ENCODE assay signal across 17 cellular contexts in genomic region chr3:58337190-58337589, GRCh38. TPM values are rescaled to one million over a fixed set of nuclear protein-coding genes. Genes with fewer than 3 reads are reported as not detected.
A peak's percentile ranks its signal among the peaks of the same experiment; 100 is the strongest.
DNase-seq lines count a peak whose midpoint lies in the region; ATAC-seq and TF ChIP-seq lines count a peak whose summit lies in the region.
"Had no signal": no experiment of that assay in that cellular context is flagged by ENCODE, and none has a peak within 500 bp of the region (broad histone marks: within the 10 kb centered on the region; RNA-seq: fewer than 3 reads in every experiment).

No MANE protein-coding gene starts in this region.

- peak overlapping the region; percentile 98; the same call in 1 of the 2 replicates for H3K27ac ChIP-seq in ACC112 (ENCODE audit: low read depth, low read length)
- peak overlapping the region; percentile 99; the same call in 1 of the 2 replicates for H3K27ac ChIP-seq in GM23248
- peak overlapping the region; percentile 82 for H3K27ac ChIP-seq in OCI-LY7 (ENCODE audit: low read depth, low read length, poor library complexity, severe bottlenecking)

- no TSS peak for BruUV-seq in OCI-LY7 (replicated peaks; lab: Mats Ljungman, UMichigan)

- H3K36me3 Mint-ChIP-seq in naive B cell = peaks cover 0 to 20% of the 10 kb centered on the region in 2 donors
- peaks cover 23% of the 10 kb centered on the region for H3K36me3 Mint-ChIP-seq in activated naive CD4-positive, alpha-beta T cell treated with anti-CD3 and anti-CD28 coated beads, Interleukin-2, amount 10 ng/mL, durations not matched to agents 7 days and 5 days

- H3K36me3 ChIP-seq in ACC112 (ENCODE audit: insufficient read depth, low read length) = no peaks in the 10 kb centered on the region
- H3K36me3 ChIP-seq in GM23248 (ENCODE audit: low read depth) = no peaks in the 10 kb centered on the region
- peaks cover 62% of the 10 kb centered on the region for H3K36me3 ChIP-seq in OCI-LY7 (ENCODE audit: insufficient read depth, low read length)

- no peak for ATAC-seq in naive B cell (ENCODE audit: low read depth in 2 of 2)
- ATAC-seq: SK-N-SH treated with all-trans-retinoic acid at 6 μM for 48 hours had no signal

- no peaks in the 10 kb centered on the region for H3K9me3 ChIP-seq in GM23248 (ENCODE audit: low read depth)
- no peaks in the 10 kb centered on the region for H3K9me3 ChIP-seq in OCI-LY7 (ENCODE audit: low read length)
- H3K9me3 ChIP-seq: Caco-2 had no signal

- peaks cover 0 to 12% (median 2%) of the 10 kb centered on the region in 7 donors for H3K9me3 Mint-ChIP-seq in naive B cell
- no peaks in the 10 kb centered on the region for H3K9me3 Mint-ChIP-seq in activated naive CD4-positive, alpha-beta T cell treated with anti-CD3 and anti-CD28 coated beads, Interleukin-2, amount 10 ng/mL, durations not matched to agents 7 days and 5 days
- H3K9me3 Mint-ChIP-seq: CD4-positive, CD25-positive, alpha-beta regulatory T cell; HFFc6 had no signal

- H3K9me2 ChIP-seq in GM23248 (ENCODE audit: insufficient read depth) (no peaks in the 10 kb centered on the region), OCI-LY7 (ENCODE audit: insufficient read depth, low read length) (no peaks in the 10 kb centered on the region)

- TF ChIP-seq CTCF in OCI-LY7 (conservative IDR thresholded peaks at IDR 0.05; ENCODE audit: low read length) (no peak), GM10266 (IDR thresholded peaks at IDR 0.05; ENCODE audit: control insufficient read depth, insufficient read depth, low read depth, missing control alignments) (no peak)

- no peak overlapping the region for H3K9ac ChIP-seq in GM23248

- intact Hi-C loops in OCI-LY7 (cut with micrococcal nuclease; ENCODE audit: unreplicated experiment) = no loop called here

- H3K27me3 ChIP-seq in ACC112 (ENCODE audit: insufficient read depth, low read length) = no peaks in the 10 kb centered on the region
- H3K27me3 ChIP-seq in GM23248 (replicated peaks; ENCODE audit: insufficient read depth) = no peaks in the 10 kb centered on the region

- no peak overlapping the region for H3K4me2 ChIP-seq in GM23248 (ENCODE audit: unreplicated experiment)
- peak overlapping the region; percentile 43 for H3K4me2 ChIP-seq in OCI-LY7 (ENCODE audit: low read length)

- POLR2A ChIA-PET in OCI-LY7 (lab: Charles Lee) = interaction anchor here (0.6 to 19.4 kb wide), 6 partner anchors 11 to 106 kb away, joined by 3 to 711 read pairs (median 4); partner anchors contain the start of genes HTD2 and RPP14

- peak overlapping the region in 5 of 6 donors; percentile 24 to 96 (median 82) for H3K27ac Mint-ChIP-seq in naive B cell
- H3K27ac Mint-ChIP-seq in activated naive CD4-positive, alpha-beta T cell treated with anti-CD3 and anti-CD28 coated beads, Interleukin-2, amount 10 ng/mL, durations not matched to agents 7 days and 5 days = no peak overlapping the region
- H3K27ac Mint-ChIP-seq: CD4-positive, CD25-positive, alpha-beta regulatory T cell; HFFc6 had no signal

- DNase-seq in GM23248 (no peak), OCI-LY7 (ENCODE audit: low spot score) (no peak), naive B cell (no peak), GM10266 (ENCODE audit: extremely low spot score) (no peak), Ammon's horn (ENCODE audit: low spot score) (no peak)
- DNase-seq in activated naive CD4-positive, alpha-beta T cell treated with anti-CD3 and anti-CD28 coated beads, Interleukin-2, amount 10 ng/mL, durations not matched to agents 7 days and 5 days = no peak
- DNase-seq in activated naive CD4-positive, alpha-beta T cell (lab: John Stamatoyannopoulos, UW) = no peak
- DNase-seq: Caco-2; CD4-positive, CD25-positive, alpha-beta regulatory T cell; DMS153; HFFc6; NCI-H146; NCI-H2081 treated with DMSO at 0.1 percent for 48 hours; NCI-H510A treated with DMSO at 0.1 percent for 48 hours; SHP77 treated with DMSO at 0.1 percent for 48 hours had no signal

- peaks cover 52% of the 10 kb centered on the region for H3K79me2 ChIP-seq in ACC112 (ENCODE audit: control insufficient read depth, insufficient read depth, low read length, unreplicated experiment)
- peaks cover 72% of the 10 kb centered on the region for H3K79me2 ChIP-seq in GM23248 (ENCODE audit: insufficient read depth)
- peaks cover 93% of the 10 kb centered on the region for H3K79me2 ChIP-seq in OCI-LY7 (ENCODE audit: insufficient read depth, low read depth, low read length)

- in situ Hi-C loops in GM23248 (cut with MboI) = no loop called here

- no peak overlapping the region for H2AFZ ChIP-seq in ACC112 (ENCODE audit: low read length, unreplicated experiment)
- no peak overlapping the region for H2AFZ ChIP-seq in GM23248
- H2AFZ ChIP-seq in OCI-LY7 (ENCODE audit: low read length) = no peak overlapping the region

- WGBS in GM23248 (ENCODE audit: low coverage in 1 of 2, low lambda C conversion rate in 2 of 2, missing lambda C conversion rate in 2 of 2), 2 experiments = 94 to 95% methylated on average over 1 of the region's 1 CpG

- no peaks in the 10 kb centered on the region for H4K20me1 ChIP-seq in GM23248 (ENCODE audit: insufficient read depth)
- H4K20me1 ChIP-seq in OCI-LY7 (ENCODE audit: insufficient read depth, low read length) = no peaks in the 10 kb centered on the region

- peaks cover 36% of the 10 kb centered on the region for H3F3A ChIP-seq in GM23248 (ENCODE audit: insufficient read depth)

- no peaks in the 10 kb centered on the region for H3K27me3 Mint-ChIP-seq in naive B cell
- H3K27me3 Mint-ChIP-seq in activated naive CD4-positive, alpha-beta T cell treated with anti-CD3 and anti-CD28 coated beads, Interleukin-2, amount 10 ng/mL, durations not matched to agents 7 days and 5 days = no peaks in the 10 kb centered on the region

- CTCF ChIA-PET in OCI-LY7 (lab: Charles Lee; ENCODE audit: unreplicated experiment) = interaction anchor here (0.6 to 4.3 kb wide), 3 partner anchors 13 to 160 kb away, joined by 3 to 22 read pairs (median 6); no protein-coding TSS in a partner anchor
- CTCF ChIA-PET in activated naive CD4-positive, alpha-beta T cell treated with anti-CD3 and anti-CD28 coated beads, Interleukin-2, amount 10 ng/mL, durations not matched to agents 7 days and 5 days (lab: Charles Lee) = interaction anchor here (0.9 to 6.1 kb wide), 4 partner anchors 7 to 40 kb away, joined by 3 to 45 read pairs (median 10); no protein-coding TSS in a partner anchor

- peak overlapping the region in 6 of 8 donors; percentile 29 to 100 (median 82) for H3K4me3 Mint-ChIP-seq in naive B cell
- H3K4me3 Mint-ChIP-seq in activated naive CD4-positive, alpha-beta T cell treated with anti-CD3 and anti-CD28 coated beads, Interleukin-2, amount 10 ng/mL, durations not matched to agents 7 days and 5 days = no peak overlapping the region
- H3K4me3 Mint-ChIP-seq: CD4-positive, CD25-positive, alpha-beta regulatory T cell; HFFc6 had no signal

- H3K4me1 ChIP-seq in ACC112 (ENCODE audit: control insufficient read depth, insufficient read depth, low read length, unreplicated experiment) = peaks cover 35% of the 10 kb centered on the region
- H3K4me1 ChIP-seq in GM23248 (ENCODE audit: insufficient read depth) = peaks cover 29% of the 10 kb centered on the region
- peaks cover 70% of the 10 kb centered on the region for H3K4me1 ChIP-seq in OCI-LY7 (ENCODE audit: insufficient read depth, low read length, poor library complexity, severe bottlenecking)
- H3K4me1 ChIP-seq: Caco-2 had no signal

- peaks cover 39 to 81% (median 53%) of the 10 kb centered on the region in 3 donors for H3K4me1 Mint-ChIP-seq in naive B cell
- H3K4me1 Mint-ChIP-seq in activated naive CD4-positive, alpha-beta T cell treated with anti-CD3 and anti-CD28 coated beads, Interleukin-2, amount 10 ng/mL, durations not matched to agents 7 days and 5 days = peaks cover 36% of the 10 kb centered on the region

- H3K4me3 ChIP-seq in ACC112 (ENCODE audit: low read depth, low read length) (no peak overlapping the region), GM23248 (no peak overlapping the region), OCI-LY7 (ENCODE audit: low read depth, low read length, poor library complexity, severe bottlenecking) (no peak overlapping the region)

RNA-seq across cellular contexts. Expression of gene PXK, which starts 4.5 kb away (rescaled TPM):
- total RNA-seq in GM23248 (2014; rRNA removed; shearing (Covaris generic)) = 30.7 and 33.8 TPM in 2 replicates
- polyA plus RNA-seq in GM23248 (2016; fragmentation: Nextera tagmentation; extraction: Ambion mirVana) = 45.1 and 46.2 TPM in 2 replicates
- total RNA-seq in OCI-LY7 (2014; rRNA removed; shearing (Covaris generic)) = 51.3 and 68.7 TPM in 2 replicates
- total RNA-seq in OCI-LY7 (2022) = 125 and 146 TPM in 2 replicates
- polyA plus RNA-seq in naive B cell (ENCODE audit: low read depth in 6 of 6) = 100 to 1,000 TPM in 5 of 6 donors, 10 to 100 TPM in 1; 88.9 to 156 (median 126) TPM

RNA-seq across cellular contexts. Expression of gene HTD2, which starts 30.9 kb away (rescaled TPM):
- 5.4 and 9.6 TPM in 2 replicates for total RNA-seq in GM23248 (2014; rRNA removed; shearing (Covaris generic))
- polyA plus RNA-seq in GM23248 (2016; fragmentation: Nextera tagmentation; extraction: Ambion mirVana) (17.0 and 21.8 TPM in 2 replicates), naive B cell (ENCODE audit: low read depth in 6 of 6) (10 to 100 TPM in 5 of 6 donors, 1 to 10 TPM in 1; 5.7 to 26.9 (median 18.6) TPM)
- 6.4 and 10.0 TPM in 2 replicates for total RNA-seq in OCI-LY7 (2014; rRNA removed; shearing (Covaris generic))
- 8.0 and 13.0 TPM in 2 replicates for total RNA-seq in OCI-LY7 (2022)

RNA-seq across cellular contexts. Expression of gene RPP14, which starts 31.1 kb away (rescaled TPM):
- 14.9 and 15.7 TPM in 2 replicates for total RNA-seq in GM23248 (2014; rRNA removed; shearing (Covaris generic))
- polyA plus RNA-seq in GM23248 (2016; fragmentation: Nextera tagmentation; extraction: Ambion mirVana) (11.4 and 13.4 TPM in 2 replicates), naive B cell (ENCODE audit: low read depth in 6 of 6) (1 to 10 TPM; 4.5 to 8.7 (median 6.9) TPM)
- total RNA-seq in OCI-LY7 (2014; rRNA removed; shearing (Covaris generic)) = 10.2 and 12.8 TPM in 2 replicates
- total RNA-seq in OCI-LY7 (2022) = 20.3 and 21.3 TPM in 2 replicates
